In the genomic region with DNA sequence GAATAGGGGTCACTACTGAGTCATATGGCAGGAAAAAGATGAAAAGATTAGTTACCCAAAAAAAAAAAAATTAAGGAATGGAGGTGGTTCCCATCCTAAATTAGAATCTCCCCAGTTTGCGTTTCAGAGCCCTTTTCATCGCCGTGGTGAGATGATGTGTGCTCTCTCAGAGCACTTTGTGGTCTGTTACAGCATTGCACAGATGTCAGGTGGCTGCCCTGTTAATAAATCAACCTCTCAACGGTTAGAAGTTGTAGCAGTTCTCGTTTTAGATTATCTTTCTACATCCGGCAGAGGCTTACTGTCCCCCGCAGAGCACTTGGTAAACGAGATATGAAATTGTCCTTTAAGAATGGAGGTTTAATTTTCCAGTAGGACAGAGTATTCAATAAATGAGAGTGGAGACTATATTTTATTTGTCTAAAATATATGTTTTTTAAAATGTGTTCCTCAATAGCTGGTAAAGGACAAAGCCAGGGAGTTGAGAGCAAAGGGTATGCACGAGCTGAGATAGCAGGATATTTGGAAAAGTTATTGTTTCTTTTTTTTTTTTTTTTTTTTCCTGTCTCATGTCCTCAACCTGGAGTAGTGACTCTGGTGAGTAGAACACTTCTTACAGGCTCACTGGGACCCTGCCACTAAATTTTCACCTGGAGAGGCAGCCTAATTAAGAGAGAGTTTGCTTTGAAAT, we compare ENCODE assay signal across 1 cellular context.
TF ChIP-seq lines count a peak whose summit lies in the region.

No MANE protein-coding gene starts in this region.

TF ChIP-seq in K562, 482 proteins besides CTCF, POLR2A, EP300 and RAD21 (continued from another document and continues in another):
- TF ChIP-seq, protein P1, sequence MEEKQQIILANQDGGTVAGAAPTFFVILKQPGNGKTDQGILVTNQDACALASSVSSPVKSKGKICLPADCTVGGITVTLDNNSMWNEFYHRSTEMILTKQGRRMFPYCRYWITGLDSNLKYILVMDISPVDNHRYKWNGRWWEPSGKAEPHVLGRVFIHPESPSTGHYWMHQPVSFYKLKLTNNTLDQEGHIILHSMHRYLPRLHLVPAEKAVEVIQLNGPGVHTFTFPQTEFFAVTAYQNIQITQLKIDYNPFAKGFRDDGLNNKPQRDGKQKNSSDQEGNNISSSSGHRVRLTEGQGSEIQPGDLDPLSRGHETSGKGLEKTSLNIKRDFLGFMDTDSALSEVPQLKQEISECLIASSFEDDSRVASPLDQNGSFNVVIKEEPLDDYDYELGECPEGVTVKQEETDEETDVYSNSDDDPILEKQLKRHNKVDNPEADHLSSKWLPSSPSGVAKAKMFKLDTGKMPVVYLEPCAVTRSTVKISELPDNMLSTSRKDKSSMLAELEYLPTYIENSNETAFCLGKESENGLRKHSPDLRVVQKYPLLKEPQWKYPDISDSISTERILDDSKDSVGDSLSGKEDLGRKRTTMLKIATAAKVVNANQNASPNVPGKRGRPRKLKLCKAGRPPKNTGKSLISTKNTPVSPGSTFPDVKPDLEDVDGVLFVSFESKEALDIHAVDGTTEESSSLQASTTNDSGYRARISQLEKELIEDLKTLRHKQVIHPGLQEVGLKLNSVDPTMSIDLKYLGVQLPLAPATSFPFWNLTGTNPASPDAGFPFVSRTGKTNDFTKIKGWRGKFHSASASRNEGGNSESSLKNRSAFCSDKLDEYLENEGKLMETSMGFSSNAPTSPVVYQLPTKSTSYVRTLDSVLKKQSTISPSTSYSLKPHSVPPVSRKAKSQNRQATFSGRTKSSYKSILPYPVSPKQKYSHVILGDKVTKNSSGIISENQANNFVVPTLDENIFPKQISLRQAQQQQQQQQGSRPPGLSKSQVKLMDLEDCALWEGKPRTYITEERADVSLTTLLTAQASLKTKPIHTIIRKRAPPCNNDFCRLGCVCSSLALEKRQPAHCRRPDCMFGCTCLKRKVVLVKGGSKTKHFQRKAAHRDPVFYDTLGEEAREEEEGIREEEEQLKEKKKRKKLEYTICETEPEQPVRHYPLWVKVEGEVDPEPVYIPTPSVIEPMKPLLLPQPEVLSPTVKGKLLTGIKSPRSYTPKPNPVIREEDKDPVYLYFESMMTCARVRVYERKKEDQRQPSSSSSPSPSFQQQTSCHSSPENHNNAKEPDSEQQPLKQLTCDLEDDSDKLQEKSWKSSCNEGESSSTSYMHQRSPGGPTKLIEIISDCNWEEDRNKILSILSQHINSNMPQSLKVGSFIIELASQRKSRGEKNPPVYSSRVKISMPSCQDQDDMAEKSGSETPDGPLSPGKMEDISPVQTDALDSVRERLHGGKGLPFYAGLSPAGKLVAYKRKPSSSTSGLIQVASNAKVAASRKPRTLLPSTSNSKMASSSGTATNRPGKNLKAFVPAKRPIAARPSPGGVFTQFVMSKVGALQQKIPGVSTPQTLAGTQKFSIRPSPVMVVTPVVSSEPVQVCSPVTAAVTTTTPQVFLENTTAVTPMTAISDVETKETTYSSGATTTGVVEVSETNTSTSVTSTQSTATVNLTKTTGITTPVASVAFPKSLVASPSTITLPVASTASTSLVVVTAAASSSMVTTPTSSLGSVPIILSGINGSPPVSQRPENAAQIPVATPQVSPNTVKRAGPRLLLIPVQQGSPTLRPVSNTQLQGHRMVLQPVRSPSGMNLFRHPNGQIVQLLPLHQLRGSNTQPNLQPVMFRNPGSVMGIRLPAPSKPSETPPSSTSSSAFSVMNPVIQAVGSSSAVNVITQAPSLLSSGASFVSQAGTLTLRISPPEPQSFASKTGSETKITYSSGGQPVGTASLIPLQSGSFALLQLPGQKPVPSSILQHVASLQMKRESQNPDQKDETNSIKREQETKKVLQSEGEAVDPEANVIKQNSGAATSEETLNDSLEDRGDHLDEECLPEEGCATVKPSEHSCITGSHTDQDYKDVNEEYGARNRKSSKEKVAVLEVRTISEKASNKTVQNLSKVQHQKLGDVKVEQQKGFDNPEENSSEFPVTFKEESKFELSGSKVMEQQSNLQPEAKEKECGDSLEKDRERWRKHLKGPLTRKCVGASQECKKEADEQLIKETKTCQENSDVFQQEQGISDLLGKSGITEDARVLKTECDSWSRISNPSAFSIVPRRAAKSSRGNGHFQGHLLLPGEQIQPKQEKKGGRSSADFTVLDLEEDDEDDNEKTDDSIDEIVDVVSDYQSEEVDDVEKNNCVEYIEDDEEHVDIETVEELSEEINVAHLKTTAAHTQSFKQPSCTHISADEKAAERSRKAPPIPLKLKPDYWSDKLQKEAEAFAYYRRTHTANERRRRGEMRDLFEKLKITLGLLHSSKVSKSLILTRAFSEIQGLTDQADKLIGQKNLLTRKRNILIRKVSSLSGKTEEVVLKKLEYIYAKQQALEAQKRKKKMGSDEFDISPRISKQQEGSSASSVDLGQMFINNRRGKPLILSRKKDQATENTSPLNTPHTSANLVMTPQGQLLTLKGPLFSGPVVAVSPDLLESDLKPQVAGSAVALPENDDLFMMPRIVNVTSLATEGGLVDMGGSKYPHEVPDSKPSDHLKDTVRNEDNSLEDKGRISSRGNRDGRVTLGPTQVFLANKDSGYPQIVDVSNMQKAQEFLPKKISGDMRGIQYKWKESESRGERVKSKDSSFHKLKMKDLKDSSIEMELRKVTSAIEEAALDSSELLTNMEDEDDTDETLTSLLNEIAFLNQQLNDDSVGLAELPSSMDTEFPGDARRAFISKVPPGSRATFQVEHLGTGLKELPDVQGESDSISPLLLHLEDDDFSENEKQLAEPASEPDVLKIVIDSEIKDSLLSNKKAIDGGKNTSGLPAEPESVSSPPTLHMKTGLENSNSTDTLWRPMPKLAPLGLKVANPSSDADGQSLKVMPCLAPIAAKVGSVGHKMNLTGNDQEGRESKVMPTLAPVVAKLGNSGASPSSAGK (IDR thresholded peaks at IDR 0.05), result no peak; the same call in 1 of the 2 replicates
- no peak for TF ChIP-seq ZZZ3 (IDR thresholded peaks at IDR 0.05)
- no peak for TF ChIP-seq MCM2 (IDR thresholded peaks at IDR 0.05; ENCODE audit: low read depth)
- TF ChIP-seq ZNF217 (CRISPR knock-in tag; IDR thresholded peaks at IDR 0.05), result no peak
- peak; percentile 49; the same call in 1 of the 2 replicates for TF ChIP-seq MXI1 (IDR thresholded peaks at IDR 0.05; ENCODE audit: low read depth, low read length)
- TF ChIP-seq NELFE (IDR thresholded peaks at IDR 0.05; ENCODE audit: insufficient read depth, insufficient read length), result no peak
- TF ChIP-seq, protein P2, sequence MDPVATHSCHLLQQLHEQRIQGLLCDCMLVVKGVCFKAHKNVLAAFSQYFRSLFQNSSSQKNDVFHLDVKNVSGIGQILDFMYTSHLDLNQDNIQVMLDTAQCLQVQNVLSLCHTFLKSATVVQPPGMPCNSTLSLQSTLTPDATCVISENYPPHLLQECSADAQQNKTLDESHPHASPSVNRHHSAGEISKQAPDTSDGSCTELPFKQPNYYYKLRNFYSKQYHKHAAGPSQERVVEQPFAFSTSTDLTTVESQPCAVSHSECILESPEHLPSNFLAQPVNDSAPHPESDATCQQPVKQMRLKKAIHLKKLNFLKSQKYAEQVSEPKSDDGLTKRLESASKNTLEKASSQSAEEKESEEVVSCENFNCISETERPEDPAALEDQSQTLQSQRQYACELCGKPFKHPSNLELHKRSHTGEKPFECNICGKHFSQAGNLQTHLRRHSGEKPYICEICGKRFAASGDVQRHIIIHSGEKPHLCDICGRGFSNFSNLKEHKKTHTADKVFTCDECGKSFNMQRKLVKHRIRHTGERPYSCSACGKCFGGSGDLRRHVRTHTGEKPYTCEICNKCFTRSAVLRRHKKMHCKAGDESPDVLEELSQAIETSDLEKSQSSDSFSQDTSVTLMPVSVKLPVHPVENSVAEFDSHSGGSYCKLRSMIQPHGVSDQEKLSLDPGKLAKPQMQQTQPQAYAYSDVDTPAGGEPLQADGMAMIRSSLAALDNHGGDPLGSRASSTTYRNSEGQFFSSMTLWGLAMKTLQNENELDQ (CRISPR knock-in tag; IDR thresholded peaks at IDR 0.05; ENCODE audit: borderline replicate concordance), result no peak
- no peak for TF ChIP-seq HOXB6 (CRISPR knock-in tag; IDR thresholded peaks at IDR 0.05; ENCODE audit: borderline replicate concordance)
- TF ChIP-seq ADNP (tag; IDR thresholded peaks at IDR 0.05), result no peak
- no peak for TF ChIP-seq MCM5 (IDR thresholded peaks at IDR 0.05; ENCODE audit: low read depth)
- TF ChIP-seq BHLHE40 (IDR thresholded peaks at IDR 0.05; ENCODE audit: low read length), result peak; percentile 81
- no peak for TF ChIP-seq U2AF2 (optimal IDR thresholded peaks at IDR 0.05; ENCODE audit: low read depth, low read length)
- TF ChIP-seq ZNF347 (CRISPR knock-in tag; IDR thresholded peaks at IDR 0.05; ENCODE audit: low read depth), result no peak
- TF ChIP-seq CEBPG (CRISPR knock-in tag; IDR thresholded peaks at IDR 0.05), result no peak; the same call in 1 of the 2 replicates
- TF ChIP-seq CEBPG (tag; conservative IDR thresholded peaks at IDR 0.05 in 1 of 2, IDR thresholded peaks at IDR 0.05 in 1 of 2), result peak; percentile 44 to 49; a peak in 3 of 4 replicates
- peak; percentile 74; the same call in 1 of the 2 replicates for TF ChIP-seq TCF7 (IDR thresholded peaks at IDR 0.05; ENCODE audit: borderline replicate concordance)
- no peak for TF ChIP-seq TARDBP (IDR thresholded peaks at IDR 0.05)
- TF ChIP-seq ZNF75A (CRISPR knock-in tag; IDR thresholded peaks at IDR 0.05), result no peak
- no peak for TF ChIP-seq TBP (optimal IDR thresholded peaks at IDR 0.05; ENCODE audit: low read depth, low read length)
- no peak for TF ChIP-seq TAF7 (tag; IDR thresholded peaks at IDR 0.05)
- TF ChIP-seq CCAR2 (IDR thresholded peaks at IDR 0.05; ENCODE audit: low read depth, low read length), result no peak
- TF ChIP-seq SIN3A (IDR thresholded peaks at IDR 0.05; ENCODE audit: borderline replicate concordance in 2 of 2, control insufficient read depth in 1 of 2, low read depth in 2 of 2, low read length in 2 of 2), result no peak
- TF ChIP-seq SRSF3 (IDR thresholded peaks at IDR 0.05; ENCODE audit: insufficient read depth, low read length), result no peak
- TF ChIP-seq ZFX (CRISPR knock-in tag; IDR thresholded peaks at IDR 0.05), result no peak
- TF ChIP-seq HNRNPUL1 (IDR thresholded peaks at IDR 0.05; ENCODE audit: low read length), result no peak
- TF ChIP-seq EP400 (IDR thresholded peaks at IDR 0.05), result peak; percentile 71
- no peak for TF ChIP-seq CBX2 (IDR thresholded peaks at IDR 0.05; ENCODE audit: insufficient read depth, low read length, poor library complexity, severe bottlenecking)
- no peak for TF ChIP-seq ZC3H8 (IDR thresholded peaks at IDR 0.05)
- TF ChIP-seq, protein P3, sequence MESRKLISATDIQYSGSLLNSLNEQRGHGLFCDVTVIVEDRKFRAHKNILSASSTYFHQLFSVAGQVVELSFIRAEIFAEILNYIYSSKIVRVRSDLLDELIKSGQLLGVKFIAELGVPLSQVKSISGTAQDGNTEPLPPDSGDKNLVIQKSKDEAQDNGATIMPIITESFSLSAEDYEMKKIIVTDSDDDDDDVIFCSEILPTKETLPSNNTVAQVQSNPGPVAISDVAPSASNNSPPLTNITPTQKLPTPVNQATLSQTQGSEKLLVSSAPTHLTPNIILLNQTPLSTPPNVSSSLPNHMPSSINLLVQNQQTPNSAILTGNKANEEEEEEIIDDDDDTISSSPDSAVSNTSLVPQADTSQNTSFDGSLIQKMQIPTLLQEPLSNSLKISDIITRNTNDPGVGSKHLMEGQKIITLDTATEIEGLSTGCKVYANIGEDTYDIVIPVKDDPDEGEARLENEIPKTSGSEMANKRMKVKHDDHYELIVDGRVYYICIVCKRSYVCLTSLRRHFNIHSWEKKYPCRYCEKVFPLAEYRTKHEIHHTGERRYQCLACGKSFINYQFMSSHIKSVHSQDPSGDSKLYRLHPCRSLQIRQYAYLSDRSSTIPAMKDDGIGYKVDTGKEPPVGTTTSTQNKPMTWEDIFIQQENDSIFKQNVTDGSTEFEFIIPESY (CRISPR knock-in tag; IDR thresholded peaks at IDR 0.05), result 0 out of 2 replicates have a peak, but pooled peaks have one; percentile 18
- TF ChIP-seq, protein P4, sequence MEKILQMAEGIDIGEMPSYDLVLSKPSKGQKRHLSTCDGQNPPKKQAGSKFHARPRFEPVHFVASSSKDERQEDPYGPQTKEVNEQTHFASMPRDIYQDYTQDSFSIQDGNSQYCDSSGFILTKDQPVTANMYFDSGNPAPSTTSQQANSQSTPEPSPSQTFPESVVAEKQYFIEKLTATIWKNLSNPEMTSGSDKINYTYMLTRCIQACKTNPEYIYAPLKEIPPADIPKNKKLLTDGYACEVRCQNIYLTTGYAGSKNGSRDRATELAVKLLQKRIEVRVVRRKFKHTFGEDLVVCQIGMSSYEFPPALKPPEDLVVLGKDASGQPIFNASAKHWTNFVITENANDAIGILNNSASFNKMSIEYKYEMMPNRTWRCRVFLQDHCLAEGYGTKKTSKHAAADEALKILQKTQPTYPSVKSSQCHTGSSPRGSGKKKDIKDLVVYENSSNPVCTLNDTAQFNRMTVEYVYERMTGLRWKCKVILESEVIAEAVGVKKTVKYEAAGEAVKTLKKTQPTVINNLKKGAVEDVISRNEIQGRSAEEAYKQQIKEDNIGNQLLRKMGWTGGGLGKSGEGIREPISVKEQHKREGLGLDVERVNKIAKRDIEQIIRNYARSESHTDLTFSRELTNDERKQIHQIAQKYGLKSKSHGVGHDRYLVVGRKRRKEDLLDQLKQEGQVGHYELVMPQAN (IDR thresholded peaks at IDR 0.05; ENCODE audit: borderline replicate concordance), result no peak
- TF ChIP-seq CBX5 (IDR thresholded peaks at IDR 0.05; ENCODE audit: borderline replicate concordance, low read depth), result no peak
- TF ChIP-seq SMARCA5 (IDR thresholded peaks at IDR 0.05), result no peak
- peak; percentile 95 for TF ChIP-seq ZNF766 (CRISPR knock-in tag; conservative IDR thresholded peaks at IDR 0.05)
- TF ChIP-seq CBFB (CRISPR knock-in tag; IDR thresholded peaks at IDR 0.05), result peak; percentile 73; the same call in 1 of the 2 replicates
- no peak for TF ChIP-seq EWSR1 (IDR thresholded peaks at IDR 0.05; ENCODE audit: borderline replicate concordance, low read depth, partially characterized antibody)
- TF ChIP-seq, protein P5, sequence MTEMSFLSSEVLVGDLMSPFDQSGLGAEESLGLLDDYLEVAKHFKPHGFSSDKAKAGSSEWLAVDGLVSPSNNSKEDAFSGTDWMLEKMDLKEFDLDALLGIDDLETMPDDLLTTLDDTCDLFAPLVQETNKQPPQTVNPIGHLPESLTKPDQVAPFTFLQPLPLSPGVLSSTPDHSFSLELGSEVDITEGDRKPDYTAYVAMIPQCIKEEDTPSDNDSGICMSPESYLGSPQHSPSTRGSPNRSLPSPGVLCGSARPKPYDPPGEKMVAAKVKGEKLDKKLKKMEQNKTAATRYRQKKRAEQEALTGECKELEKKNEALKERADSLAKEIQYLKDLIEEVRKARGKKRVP (CRISPR knock-in tag; IDR thresholded peaks at IDR 0.05), result peak; percentile 56; the same call in 1 of the 2 replicates
- peak; percentile 56 for TF ChIP-seq TAF9B (IDR thresholded peaks at IDR 0.05; ENCODE audit: partially characterized antibody)
- TF ChIP-seq CXXC5 (CRISPR knock-in tag; IDR thresholded peaks at IDR 0.05), result peak; percentile 90
- peak; percentile 54 for TF ChIP-seq RAD51 (IDR thresholded peaks at IDR 0.05; ENCODE audit: borderline replicate concordance, low read depth)
- no peak for TF ChIP-seq NFXL1 (CRISPR knock-in tag; IDR thresholded peaks at IDR 0.05)
- TF ChIP-seq, protein P6, sequence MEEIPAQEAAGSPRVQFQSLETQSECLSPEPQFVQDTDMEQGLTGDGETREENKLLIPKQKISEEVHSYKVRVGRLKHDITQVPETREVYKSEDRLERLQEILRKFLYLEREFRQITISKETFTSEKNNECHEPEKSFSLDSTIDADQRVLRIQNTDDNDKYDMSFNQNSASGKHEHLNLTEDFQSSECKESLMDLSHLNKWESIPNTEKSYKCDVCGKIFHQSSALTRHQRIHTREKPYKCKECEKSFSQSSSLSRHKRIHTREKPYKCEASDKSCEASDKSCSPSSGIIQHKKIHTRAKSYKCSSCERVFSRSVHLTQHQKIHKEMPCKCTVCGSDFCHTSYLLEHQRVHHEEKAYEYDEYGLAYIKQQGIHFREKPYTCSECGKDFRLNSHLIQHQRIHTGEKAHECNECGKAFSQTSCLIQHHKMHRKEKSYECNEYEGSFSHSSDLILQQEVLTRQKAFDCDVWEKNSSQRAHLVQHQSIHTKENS (CRISPR knock-in tag; IDR thresholded peaks at IDR 0.05), result no peak
- TF ChIP-seq PHTF2 (CRISPR knock-in tag; IDR thresholded peaks at IDR 0.05), result no peak
